16 cellular contexts compared by ENCODE assay signal in genomic region chr4:64538219-64538618, GRCh38.
DNase-seq lines count a peak whose midpoint lies in the region; ATAC-seq and TF ChIP-seq lines count a peak whose summit lies in the region.
"Had no signal": no experiment of that assay in that cellular context is flagged by ENCODE, and none has a peak within 500 bp of the region (broad histone marks: within the 10 kb centered on the region; RNA-seq: fewer than 3 reads in every experiment).

No MANE protein-coding gene starts in this region.

- H3K4me3 Mint-ChIP-seq in chondrocyte (ENCODE audit: unreplicated experiment) = no peak overlapping the region
- H3K4me3 Mint-ChIP-seq: activated B cell treated with CpG ODN at 0.5 μM for 24 hours; naive thymus-derived CD4-positive, alpha-beta T cell had no signal

- H3K27me3 Mint-ChIP-seq in chondrocyte (ENCODE audit: low read depth) = peaks cover 47% of the 10 kb centered on the region
- H3K27me3 Mint-ChIP-seq: activated B cell treated with CpG ODN at 0.5 μM for 24 hours; naive thymus-derived CD4-positive, alpha-beta T cell had no signal

- H3K4me3 ChIP-seq in NT2/D1 (ENCODE audit: insufficient read length, low read depth) (no peak overlapping the region), smooth muscle cell (no peak overlapping the region), body of pancreas (no peak overlapping the region)
- H3K4me3 ChIP-seq: A549, SJSA1 had no signal

- H4K20me1 ChIP-seq in smooth muscle cell (ENCODE audit: low read depth) = no peaks in the 10 kb centered on the region

- H3K27me3 ChIP-seq in NT2/D1 (ENCODE audit: insufficient read depth, insufficient read length) (no peaks in the 10 kb centered on the region), smooth muscle cell (ENCODE audit: low read depth) (no peaks in the 10 kb centered on the region), body of pancreas (no peaks in the 10 kb centered on the region)
- H3K27me3 ChIP-seq: SJSA1 had no signal

- intact Hi-C loops in body of pancreas (cut with DNase I) = no loop called here

- H3K9ac ChIP-seq in NT2/D1 (ENCODE audit: insufficient read length, low read depth) (no peak overlapping the region), smooth muscle cell (ENCODE audit: low read depth) (no peak overlapping the region)

- no peaks in the 10 kb centered on the region for H3K9me3 Mint-ChIP-seq in chondrocyte (ENCODE audit: low read depth)
- H3K9me3 Mint-ChIP-seq: activated B cell treated with CpG ODN at 0.5 μM for 24 hours had no signal

- H3K4me1 Mint-ChIP-seq in chondrocyte (ENCODE audit: low read depth) = no peaks in the 10 kb centered on the region
- H3K4me1 Mint-ChIP-seq: activated B cell treated with CpG ODN at 0.5 μM for 24 hours; naive thymus-derived CD4-positive, alpha-beta T cell had no signal

- 68% methylated on average over 8 of the region's 8 CpGs for WGBS in smooth muscle cell (ENCODE audit: low lambda C conversion rate)
- WGBS in body of pancreas, 2 donors = 70% methylated on average over 8 of the region's 8 CpGs

- no peaks in the 10 kb centered on the region for H3K36me3 Mint-ChIP-seq in chondrocyte (ENCODE audit: low read depth)
- H3K36me3 Mint-ChIP-seq: naive thymus-derived CD4-positive, alpha-beta T cell had no signal

- H3K79me2 ChIP-seq in smooth muscle cell (ENCODE audit: low read depth) = no peaks in the 10 kb centered on the region

- no peaks in the 10 kb centered on the region for H3K36me3 ChIP-seq in NT2/D1 (ENCODE audit: insufficient read depth, insufficient read length, low read length)
- H3K36me3 ChIP-seq in smooth muscle cell (ENCODE audit: low read depth) = no peaks in the 10 kb centered on the region
- H3K36me3 ChIP-seq in body of pancreas (replicated peaks in 1 of 2; ENCODE audit: insufficient read depth in 1 of 2, low read depth in 2 of 2) = no peaks in the 10 kb centered on the region
- H3K36me3 ChIP-seq: SJSA1 had no signal

- ATAC-seq in body of pancreas = no peak
- ATAC-seq: A549; naive thymus-derived CD4-positive, alpha-beta T cell had no signal

- H2AFZ ChIP-seq in smooth muscle cell (ENCODE audit: low read depth) = peak overlapping the region; percentile 7

- TF ChIP-seq CTCF in chondrocyte (IDR thresholded peaks at IDR 0.05) (peak; percentile 44), smooth muscle cell (IDR thresholded peaks at IDR 0.05; ENCODE audit: borderline replicate concordance, insufficient read depth, poor library complexity, severe bottlenecking) (no peak), body of pancreas (IDR thresholded peaks at IDR 0.05) (no peak)

- no peak for TF ChIP-seq POLR2A in body of pancreas (IDR thresholded peaks at IDR 0.05)

- no peaks in the 10 kb centered on the region for H3F3A ChIP-seq in smooth muscle cell (ENCODE audit: low read depth)

- H3K4me2 ChIP-seq in smooth muscle cell = no peak overlapping the region
- H3K4me2 ChIP-seq: A549 had no signal

- DNase-seq in NOMO-1 treated with DMSO at 0.1 percent for 48 hours (lab: John Stamatoyannopoulos, UW; ENCODE audit: unreplicated experiment) = peak; percentile 26
- DNase-seq in NOMO-1 treated with dmso at 0.1 percent for 144 hours (lab: John Stamatoyannopoulos, UW; ENCODE audit: unreplicated experiment) = no peak
- DNase-seq in NT2/D1 (ENCODE audit: low read depth, low spot score) = peak; percentile 6
- DNase-seq in chondrocyte (ENCODE audit: low spot score) = no peak
- no peak for DNase-seq in smooth muscle cell (lab: John Stamatoyannopoulos, UW; ENCODE audit: unreplicated experiment)
- no peak for DNase-seq in DMS53 (lab: John Stamatoyannopoulos, UW)
- no peak for DNase-seq in NCI-H524 treated with DMSO at 0.1 percent for 48 hours (lab: John Stamatoyannopoulos, UW)
- DNase-seq in body of pancreas = no peak
- DNase-seq: activated B cell treated with CpG ODN at 0.5 μM for 24 hours; hippocampal formation; IMR-90; naive thymus-derived CD4-positive, alpha-beta T cell; NCI-H1436 treated with DMSO at 0.1 percent for 48 hours; stimulated activated CD4-positive, alpha-beta T cell treated with anti-CD3 and anti-CD28 coated beads, Interleukin-1b, Interleukin-23, amount 100 ng/mL, for 48 hours had no signal

- H3K27ac ChIP-seq in smooth muscle cell (ENCODE audit: low read depth) (no peak overlapping the region), body of pancreas (no peak overlapping the region)
- H3K27ac ChIP-seq: A549, SJSA1 had no signal

- no peaks in the 10 kb centered on the region for H3K9me3 ChIP-seq in NT2/D1 (ENCODE audit: insufficient read depth, low read length)
- H3K9me3 ChIP-seq in smooth muscle cell (replicated peaks; ENCODE audit: low read depth) = no peaks in the 10 kb centered on the region
- no peaks in the 10 kb centered on the region for H3K9me3 ChIP-seq in body of pancreas
- H3K9me3 ChIP-seq: A549, SJSA1 had no signal

- H3K4me1 ChIP-seq in NT2/D1 (ENCODE audit: insufficient read depth, insufficient read length) (no peaks in the 10 kb centered on the region), smooth muscle cell (ENCODE audit: low read depth) (no peaks in the 10 kb centered on the region), body of pancreas (no peaks in the 10 kb centered on the region)
- H3K4me1 ChIP-seq: A549, SJSA1 had no signal

- H3K27ac Mint-ChIP-seq in chondrocyte (ENCODE audit: unreplicated experiment) = no peak overlapping the region
- H3K27ac Mint-ChIP-seq: activated B cell treated with CpG ODN at 0.5 μM for 24 hours; naive thymus-derived CD4-positive, alpha-beta T cell had no signal

Comparison
In these comparisons a context has a peak if more than half of its experiments do, and no peak if none do; other contexts are left out.
1. DNase-seq: peak in NOMO-1 treated with DMSO at 0.1 percent for 48 hours (single experiment) and NT2/D1 (single experiment); none in NOMO-1 treated with dmso at 0.1 percent for 144 hours (single experiment), chondrocyte (single experiment), smooth muscle cell (single experiment), DMS53 (single experiment), NCI-H524 treated with DMSO at 0.1 percent for 48 hours (single experiment) and body of pancreas (0 of 4).